ENCODE assay signal across 8 cellular contexts in the genomic region with DNA sequence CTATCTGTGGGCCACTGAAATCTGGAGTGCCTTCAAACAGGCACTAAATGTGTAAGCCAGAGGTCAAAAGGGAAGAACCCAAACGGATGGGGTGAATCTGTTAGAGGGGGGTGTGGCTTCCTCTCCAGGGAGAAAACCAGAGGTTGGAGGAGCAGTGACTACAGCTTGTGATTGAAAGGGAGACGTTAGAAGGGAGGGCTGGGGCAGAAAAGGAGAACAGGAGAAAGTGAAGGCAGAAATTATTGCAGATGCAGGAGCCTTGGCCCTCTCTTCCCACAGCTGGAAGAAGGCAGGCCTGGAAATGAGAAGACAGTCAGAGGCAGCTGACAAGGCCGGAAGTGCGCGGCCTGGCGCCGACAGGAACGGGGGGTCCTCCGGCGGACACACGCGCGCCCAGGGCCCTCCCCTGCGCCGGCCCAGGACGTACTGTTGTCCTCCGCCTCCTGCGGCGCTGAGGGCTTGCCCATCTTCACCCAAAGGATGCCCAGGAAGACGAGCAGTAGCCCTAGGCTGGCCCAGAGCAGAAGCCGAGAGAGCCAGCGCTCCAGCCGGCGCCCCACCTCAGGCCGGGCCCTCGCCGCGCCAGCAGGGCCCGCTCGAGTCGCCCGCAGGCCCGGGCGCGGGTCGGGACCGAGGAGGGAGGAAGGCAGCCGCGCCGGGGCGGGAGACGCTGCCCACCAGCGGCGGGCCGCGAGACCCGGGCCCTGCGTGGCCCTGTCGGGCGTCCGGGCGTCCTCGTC. TPM values are rescaled to one million over a fixed set of nuclear protein-coding genes. Genes with fewer than 3 reads are reported as not detected.
DNase-seq lines count a peak whose midpoint lies in the region; ATAC-seq and TF ChIP-seq lines count a peak whose summit lies in the region.

No MANE protein-coding gene starts in this region.

- peak overlapping the region; percentile 83 for H3K27ac Mint-ChIP-seq in neural crest cell (ENCODE audit: unreplicated experiment)

- H3K27me3 ChIP-seq in RWPE2 (ENCODE audit: insufficient read depth, poor library complexity, severe bottlenecking): no peaks in the 10 kb centered on the region
- no peaks in the 10 kb centered on the region for H3K27me3 ChIP-seq in suprapubic skin

- H3K27me3 Mint-ChIP-seq in neural crest cell (ENCODE audit: low read depth): peaks cover under 1% of the 10 kb centered on the region

- peaks cover 64% of the 10 kb centered on the region for H3K4me1 Mint-ChIP-seq in neural crest cell

- H3K4me3 Mint-ChIP-seq in neural crest cell: peak overlapping the region; percentile 95

- TF ChIP-seq EP300 in suprapubic skin (IDR thresholded peaks at IDR 0.05): no peak

- TF ChIP-seq CTCF in RWPE2 (IDR thresholded peaks at IDR 0.05; ENCODE audit: poor library complexity, severe bottlenecking) (no peak), fibroblast of villous mesenchyme (IDR thresholded peaks at IDR 0.05; ENCODE audit: insufficient read depth, low read depth, low read length) (no peak), neural crest cell (conservative IDR thresholded peaks at IDR 0.05) (no peak), suprapubic skin (IDR thresholded peaks at IDR 0.05) (no peak)

- H3K27ac ChIP-seq in RWPE2 (ENCODE audit: poor library complexity, severe bottlenecking) (peak overlapping the region; percentile 83), suprapubic skin (peak overlapping the region; percentile 99)

- H3K36me3 ChIP-seq in RWPE2 (ENCODE audit: low read depth) (peaks cover 31% of the 10 kb centered on the region), suprapubic skin (peaks cover 21% of the 10 kb centered on the region)

- H3K9me3 Mint-ChIP-seq in neural crest cell: no peaks in the 10 kb centered on the region

- ATAC-seq in HG03354 (IDR thresholded peaks at IDR 0.05; ENCODE audit: poor library complexity, severe bottlenecking, unreplicated experiment) (peak; percentile 58), RWPE2 (ENCODE audit: low read depth) (peak; percentile 72)

- peak overlapping the region; percentile 89 for H3K4me3 ChIP-seq in RWPE2 (ENCODE audit: severe bottlenecking)
- peak overlapping the region; percentile 69 for H3K4me3 ChIP-seq in fibroblast of villous mesenchyme (ENCODE audit: low read depth, low read length)
- peak overlapping the region; percentile 93 for H3K4me3 ChIP-seq in suprapubic skin

- DNase-seq in CD1c-positive myeloid dendritic cell (ENCODE audit: extremely low spot score) (peak; percentile 89), RWPE2 (ENCODE audit: low spot score) (no peak), activated gamma-delta T cell treated with Interleukin-2 at 50 U/mL for 16 hours (peak; percentile 51), fibroblast of villous mesenchyme (ENCODE audit: low read depth) (peak; percentile 91), neural crest cell (ENCODE audit: low read depth, low spot score) (peak; percentile 39), suprapubic skin (ENCODE audit: low spot score in 2 of 2) (peak; percentile 85 to 88)

- H3K4me1 ChIP-seq in RWPE2 (ENCODE audit: insufficient read depth, poor library complexity, severe bottlenecking): peaks cover 14% of the 10 kb centered on the region
- peaks cover 49% of the 10 kb centered on the region for H3K4me1 ChIP-seq in suprapubic skin

- TF ChIP-seq POLR2A in GM19193 (IDR thresholded peaks at IDR 0.05; ENCODE audit: extremely low read depth, insufficient read depth, insufficient read length): peak; percentile 43
- peak in 1 of 2 donors; percentile 65 for TF ChIP-seq POLR2A in suprapubic skin (IDR thresholded peaks at IDR 0.05)

- H3K9me3 ChIP-seq in RWPE2 (ENCODE audit: severe bottlenecking): no peaks in the 10 kb centered on the region
- no peaks in the 10 kb centered on the region for H3K9me3 ChIP-seq in suprapubic skin

- H3K36me3 Mint-ChIP-seq in neural crest cell (ENCODE audit: low read depth): peaks cover 4% of the 10 kb centered on the region

- WGBS in suprapubic skin: 0% methylated on average over 12 of the region's 53 CpGs

RNA-seq across cellular contexts. Expression of gene LEMD2, which starts 0.8 kb away (rescaled TPM):
- total RNA-seq in fibroblast of villous mesenchyme: 59.2 and 59.6 TPM in 2 replicates
- total RNA-seq in neural crest cell: 63.6 and 71.1 TPM in 2 replicates
- total RNA-seq in suprapubic skin: 10 to 100 TPM; 44.3 to 99.2 (median 55.6) TPM

RNA-seq across cellular contexts. Expression of gene MLN, which starts 15.7 kb away (rescaled TPM):
- total RNA-seq in fibroblast of villous mesenchyme (not detected in 2 replicates), neural crest cell (not detected in 2 replicates), suprapubic skin (not detected)

RNA-seq across cellular contexts. Expression of gene IP6K3, which starts 41.4 kb away (rescaled TPM):
- total RNA-seq in fibroblast of villous mesenchyme: 2.6 and 6.0 TPM in 2 replicates
- total RNA-seq in neural crest cell: 0.72 and 0.89 TPM in 2 replicates
- under 1 TPM in 2 of 4 donors, not detected in 2; 0.51 to 0.83 TPM for total RNA-seq in suprapubic skin
